In the genomic region with DNA sequence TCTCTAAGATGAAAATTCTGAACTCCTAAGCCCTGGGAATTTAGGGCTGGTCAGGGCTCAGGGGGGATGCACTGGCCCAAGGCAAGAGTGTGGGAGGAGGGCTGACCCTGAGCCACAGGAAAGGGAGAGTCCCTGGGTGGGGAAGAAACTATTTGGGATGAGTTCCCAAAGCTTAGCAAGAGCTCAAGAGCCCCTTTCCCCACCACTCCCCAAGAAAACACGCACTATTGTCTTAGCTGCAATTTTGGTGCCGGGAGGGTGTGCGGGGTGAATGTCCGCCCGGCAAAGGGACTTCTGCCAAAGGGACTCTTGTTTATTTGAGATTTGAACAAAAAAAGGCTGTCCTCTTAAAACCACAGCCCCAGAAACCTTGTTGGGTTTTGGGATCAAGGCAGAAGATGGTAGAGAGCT, we compare ENCODE assay signal across 24 cellular contexts. TPM values are rescaled to one million over a fixed set of nuclear protein-coding genes. Genes with fewer than 3 reads are reported as not detected.
DNase-seq lines count a peak whose midpoint lies in the region; ATAC-seq and TF ChIP-seq lines count a peak whose summit lies in the region.
"Had no signal": no experiment of that assay in that cellular context is flagged by ENCODE, and none has a peak within 500 bp of the region (broad histone marks: within the 10 kb centered on the region; RNA-seq: fewer than 3 reads in every experiment).

No MANE protein-coding gene starts in this region.

- no peak overlapping the region for H3K4me2 ChIP-seq in mammary epithelial cell (ENCODE audit: insufficient read depth, low read depth, low read length)

- H3K36me3 Mint-ChIP-seq in MCF 10A (ENCODE audit: insufficient read depth, unreplicated experiment) (peaks cover 31% of the 10 kb centered on the region), nephron progenitor cell (ENCODE audit: low read depth) (peaks cover 10% of the 10 kb centered on the region)
- H3K36me3 Mint-ChIP-seq: CD4-positive, alpha-beta memory T cell; IgD-negative memory B cell; immature natural killer cell; naive B cell; stimulated activated naive B cell treated with anti-CD40 and anti-IgM and Interleukin-4, amounts not matched to agents 10 μg/mL and 1 μg/mL and 100 μg/mL, for 72 hours had no signal

- H3K27me3 ChIP-seq in mammary epithelial cell (ENCODE audit: insufficient read depth, low read length) (no peaks in the 10 kb centered on the region), cardiac muscle cell (no peaks in the 10 kb centered on the region), upper lobe of left lung (no peaks in the 10 kb centered on the region)

- H3K4me3 Mint-ChIP-seq in MCF 10A (ENCODE audit: unreplicated experiment) (peak overlapping the region; percentile 38), nephron progenitor cell (no peak overlapping the region)
- H3K4me3 Mint-ChIP-seq: activated naive CD8-positive, alpha-beta T cell treated with anti-CD3 and anti-CD28 coated beads, Interleukin-2, amount 50 U/mL, for 24 hours; activated T-cell treated with anti-CD3 and anti-CD28 coated beads, Interleukin-2, amount 50 U/mL, for 4 hours; IgD-negative memory B cell; naive B cell; stimulated activated naive B cell treated with anti-CD40 and anti-IgM and Interleukin-4, amounts not matched to agents 10 μg/mL and 1 μg/mL and 100 μg/mL, for 72 hours had no signal

- H3K4me3 ChIP-seq in mammary epithelial cell (replicated peaks in 1 of 3; ENCODE audit: insufficient read depth in 1 of 3, low read depth in 2 of 3, low read length in 3 of 3) = no peak overlapping the region
- no peak overlapping the region for H3K4me3 ChIP-seq in cardiac muscle cell
- no peak overlapping the region for H3K4me3 ChIP-seq in upper lobe of left lung

- H3K27me3 Mint-ChIP-seq in MCF 10A (ENCODE audit: insufficient read depth, unreplicated experiment) = no peaks in the 10 kb centered on the region
- H3K27me3 Mint-ChIP-seq in nephron progenitor cell (ENCODE audit: low read depth, poor library complexity) = no peaks in the 10 kb centered on the region

- BruUV-seq in MCF 10A (replicated peaks; lab: Mats Ljungman, UMichigan) (no TSS peak), mammary epithelial cell (replicated peaks; lab: Mats Ljungman, UMichigan) (no TSS peak)

- ATAC-seq in upper lobe of left lung (ENCODE audit: low FRiP score in 2 of 2) (peak in 1 of 2 donors; percentile 44), GM19452 (IDR thresholded peaks at IDR 0.05; ENCODE audit: unreplicated experiment) (no peak)
- ATAC-seq: activated naive CD8-positive, alpha-beta T cell treated with anti-CD3 and anti-CD28 coated beads, Interleukin-2, amount 50 U/mL, for 24 hours; activated T-cell treated with anti-CD3 and anti-CD28 coated beads, Interleukin-2, amount 50 U/mL, for 4 hours; Panc1; stimulated activated naive B cell treated with anti-CD40 and anti-IgM and Interleukin-4, amounts not matched to agents 10 μg/mL and 1 μg/mL and 100 μg/mL, for 72 hours had no signal

- 23% methylated on average over 5 of the region's 5 CpGs for WGBS in mammary epithelial cell (ENCODE audit: low coverage, missing lambda C conversion rate)
- WGBS in upper lobe of left lung, 2 donors = 37 to 39% methylated on average over 5 of the region's 5 CpGs

- no peak overlapping the region for H3K27ac ChIP-seq in mammary epithelial cell (ENCODE audit: insufficient read depth, low read depth, low read length)
- H3K27ac ChIP-seq in cardiac muscle cell = peak overlapping the region; percentile 23
- peak overlapping the region; percentile 52 to 70 (median 62) for H3K27ac ChIP-seq in upper lobe of left lung

- no peaks in the 10 kb centered on the region for H3K36me3 ChIP-seq in mammary epithelial cell (ENCODE audit: insufficient read depth, low read length)
- H3K36me3 ChIP-seq in cardiac muscle cell = no peaks in the 10 kb centered on the region
- H3K36me3 ChIP-seq in upper lobe of left lung = no peaks in the 10 kb centered on the region

- peak overlapping the region; percentile 91 for H3K27ac Mint-ChIP-seq in MCF 10A (ENCODE audit: low read depth, unreplicated experiment)
- peak overlapping the region; percentile 84 for H3K27ac Mint-ChIP-seq in nephron progenitor cell
- H3K27ac Mint-ChIP-seq: activated naive CD8-positive, alpha-beta T cell treated with anti-CD3 and anti-CD28 coated beads, Interleukin-2, amount 50 U/mL, for 24 hours; naive B cell; stimulated activated naive B cell treated with anti-CD40 and anti-IgM and Interleukin-4, amounts not matched to agents 10 μg/mL and 1 μg/mL and 100 μg/mL, for 72 hours had no signal

- intact Hi-C loops in MCF 10A (cut with micrococcal nuclease) (no loop called here), mammary epithelial cell (cut with micrococcal nuclease) (no loop called here)

- peaks cover 50% of the 10 kb centered on the region for H3K79me2 ChIP-seq in mammary epithelial cell (ENCODE audit: insufficient read depth, low read length)

- TF ChIP-seq POLR2A in upper lobe of left lung (IDR thresholded peaks at IDR 0.05) = no peak

- in situ Hi-C loops in mammary epithelial cell (cut with MboI; ENCODE audit: low sequenced_read_pairs in 2 of 2) = no loop called here

- DNase-seq in MCF 10A (ENCODE audit: unreplicated experiment) (peak; percentile 51), mammary epithelial cell (no peak), cardiac muscle cell (ENCODE audit: low read depth in 1 of 2, low spot score in 1 of 2) (peak in 1 of 2 donors; percentile 38), nephron progenitor cell (no peak), upper lobe of left lung (no peak), NCI-H1417 treated with DMSO at 0.1 percent for 48 hours (lab: John Stamatoyannopoulos, UW) (no peak), NCI-H510A treated with DMSO at 0.1 percent for 48 hours (lab: John Stamatoyannopoulos, UW) (no peak)
- DNase-seq: activated CD4-positive, alpha-beta T cell treated with anti-CD3 and anti-CD28 coated beads, Interleukin-2, amount 50 U/mL, for 1 hour; activated naive CD8-positive, alpha-beta T cell treated with anti-CD3 and anti-CD28 coated beads, Interleukin-2, amount 50 U/mL, for 24 hours; activated T-cell treated with anti-CD3 and anti-CD28 coated beads, Interleukin-2, amount 50 U/mL, for 4 hours; CD4-positive, alpha-beta memory T cell; dermis blood vessel endothelial cell; EL; foreskin fibroblast; immature natural killer cell; naive B cell; NCI-H1092 treated with DMSO at 0.1 percent for 48 hours; NCI-H345; stimulated activated naive B cell treated with anti-CD40 and anti-IgM and Interleukin-4, amounts not matched to agents 10 μg/mL and 1 μg/mL and 100 μg/mL, for 72 hours; T-helper 2 cell had no signal

- no peaks in the 10 kb centered on the region for H3K9me3 ChIP-seq in mammary epithelial cell (replicated peaks; ENCODE audit: insufficient read depth, low read length)
- no peaks in the 10 kb centered on the region for H3K9me3 ChIP-seq in cardiac muscle cell (ENCODE audit: low read depth)
- no peaks in the 10 kb centered on the region for H3K9me3 ChIP-seq in upper lobe of left lung

- H2AFZ ChIP-seq in mammary epithelial cell (ENCODE audit: low read depth, low read length) = no peak overlapping the region

- H4K20me1 ChIP-seq in mammary epithelial cell (ENCODE audit: insufficient read depth, low read length) = no peaks in the 10 kb centered on the region

- CTCF ChIA-PET in MCF 10A (lab: Yijun Ruan, JAX) (interaction anchor here (0.7 to 1.7 kb wide), 7 partner anchors 11 to 65 kb away, joined by 3 to 13 read pairs (median 4); no protein-coding TSS in a partner anchor), mammary epithelial cell (lab: Charles Lee; ENCODE audit: low non-redundant PET) (no interaction called here)

- H3K4me1 ChIP-seq in mammary epithelial cell (ENCODE audit: insufficient read depth, low read length) (peaks cover 52% of the 10 kb centered on the region), cardiac muscle cell (ENCODE audit: low read depth) (peaks cover 5% of the 10 kb centered on the region), upper lobe of left lung (peaks cover 20 to 41% (median 27%) of the 10 kb centered on the region in 4 donors)

- no peak for TF ChIP-seq EP300 in upper lobe of left lung (IDR thresholded peaks at IDR 0.05)

- H3K9ac ChIP-seq in mammary epithelial cell (ENCODE audit: insufficient read depth, low read length) = no peak overlapping the region

- dilution Hi-C loops in mammary epithelial cell (cut with HindIII; ENCODE audit: low sequenced_read_pairs) = no loop called here

- peaks cover 56% of the 10 kb centered on the region for H3K4me1 Mint-ChIP-seq in MCF 10A (ENCODE audit: insufficient read depth, unreplicated experiment)
- peaks cover 62% of the 10 kb centered on the region for H3K4me1 Mint-ChIP-seq in nephron progenitor cell
- H3K4me1 Mint-ChIP-seq: IgD-negative memory B cell had no signal

- TF ChIP-seq CTCF in MCF 10A (IDR thresholded peaks at IDR 0.05; ENCODE audit: unreplicated experiment) (no peak), mammary epithelial cell (conservative IDR thresholded peaks at IDR 0.05 in 1 of 2, IDR thresholded peaks at IDR 0.05 in 1 of 2; ENCODE audit: extremely low read depth in 1 of 2, insufficient read depth in 1 of 2, low read depth in 1 of 2, low read length in 2 of 2) (no peak), cardiac muscle cell (IDR thresholded peaks at IDR 0.05; ENCODE audit: low read depth, low read length) (no peak), nephron progenitor cell (IDR thresholded peaks at IDR 0.05) (no peak), upper lobe of left lung (IDR thresholded peaks at IDR 0.05) (no peak)

- H3K9me3 Mint-ChIP-seq in MCF 10A (ENCODE audit: unreplicated experiment) (no peaks in the 10 kb centered on the region), nephron progenitor cell (peaks cover 6% of the 10 kb centered on the region)
- H3K9me3 Mint-ChIP-seq: activated naive CD8-positive, alpha-beta T cell treated with anti-CD3 and anti-CD28 coated beads, Interleukin-2, amount 50 U/mL, for 24 hours; activated T-cell treated with anti-CD3 and anti-CD28 coated beads, Interleukin-2, amount 50 U/mL, for 4 hours; immature natural killer cell had no signal

- POLR2A ChIA-PET in MCF 10A (lab: Yijun Ruan, JAX) = interaction anchor here (0.6 to 23.0 kb wide), 6 partner anchors 10 to 1898 kb away, joined by 3 to 468 read pairs (median 4); partner anchors contain the start of genes HPS4 and KIAA1671

RNA-seq across cellular contexts. Expression of gene KIAA1671, which starts 37.0 kb away (rescaled TPM):
- total RNA-seq in MCF 10A (2022) = 61.0 and 68.1 TPM in 2 replicates
- total RNA-seq in mammary epithelial cell = 10 to 100 TPM; 38.4 to 48.8 TPM
- 11.8 TPM for polyA plus RNA-seq in mammary epithelial cell
- polyA minus RNA-seq in mammary epithelial cell = 60.7 TPM
- total RNA-seq in cardiac muscle cell = 18.7 and 37.3 TPM in 2 replicates
- polyA plus RNA-seq in cardiac muscle cell = 10.9 and 12.8 TPM in 2 replicates
- 10 to 100 TPM; 30.9 to 57.7 (median 42.1) TPM for total RNA-seq in upper lobe of left lung
- polyA plus RNA-seq: IgD-negative memory B cell had no signal

RNA-seq across cellular contexts. Expression of gene LHFPL7, which starts 43.1 kb away (rescaled TPM):
- not detected in 2 replicates for total RNA-seq in MCF 10A (2022)
- total RNA-seq in mammary epithelial cell = under 1 TPM in 1 of 2 donors, not detected in 1; 0.33 TPM
- polyA plus RNA-seq in mammary epithelial cell = 0.11 TPM
- not detected for polyA minus RNA-seq in mammary epithelial cell
- not detected in 2 replicates for total RNA-seq in cardiac muscle cell
- not detected in 2 replicates for polyA plus RNA-seq in cardiac muscle cell
- not detected for total RNA-seq in upper lobe of left lung
- total RNA-seq: A172; activated T-cell treated with anti-CD3 and anti-CD28 coated beads, Interleukin-2, amount 50 U/mL, for 4 hours; CD4-positive, alpha-beta memory T cell; dermis blood vessel endothelial cell had no signal
- polyA plus RNA-seq: CD4-positive, alpha-beta memory T cell; IgD-negative memory B cell; immature natural killer cell had no signal
